Comparison of ENCODE assay signal across 7 cellular contexts in genomic region chr13:113275387-113275786, GRCh38. TPM values are rescaled to one million over a fixed set of nuclear protein-coding genes. Genes with fewer than 3 reads are reported as not detected.
DNase-seq lines count a peak whose midpoint lies in the region; TF ChIP-seq lines count a peak whose summit lies in the region.

No MANE protein-coding gene starts in this region.

- in situ Hi-C loops in SK-MEL-5 (cut with HindIII; ENCODE audit: low pct_unique_long_range_greater_than_20kb, low sequenced_read_pairs) = no loop called here

- no peak overlapping the region for H3K4me3 Mint-ChIP-seq in chondrocyte (ENCODE audit: unreplicated experiment)

- no peak overlapping the region for H4K8ac ChIP-seq in mesendoderm (ENCODE audit: low read depth, low read length)

- H3K23ac ChIP-seq in mesendoderm (ENCODE audit: low read length) = no peak overlapping the region

- no peaks in the 10 kb centered on the region for H3K9me3 Mint-ChIP-seq in chondrocyte (ENCODE audit: low read depth)

- WGBS in mesendoderm (ENCODE audit: extremely low coverage, insufficient coverage, low lambda C conversion rate) = no CpG with 5 or more reads among the region's 3 CpGs

- H2BK120ac ChIP-seq in mesendoderm (ENCODE audit: low read depth, low read length) = no peak overlapping the region

- no peak overlapping the region for H3K27ac ChIP-seq in mesendoderm (ENCODE audit: low read depth, low read length)
- H3K27ac ChIP-seq in uterus = no peak overlapping the region

- H3K9ac ChIP-seq in mesendoderm (ENCODE audit: low read length) = no peak overlapping the region

- H2BK15ac ChIP-seq in mesendoderm (replicated peaks; ENCODE audit: low read depth) = no peak overlapping the region

- peaks cover 5% of the 10 kb centered on the region for H3K36me3 Mint-ChIP-seq in chondrocyte (ENCODE audit: low read depth)

- TF ChIP-seq CTCF in chondrocyte (IDR thresholded peaks at IDR 0.05) (peak; percentile 87), uterus (IDR thresholded peaks at IDR 0.05) (peak; percentile 34 to 49 (median 42))

- H3K18ac ChIP-seq in mesendoderm (ENCODE audit: low read length) = no peak overlapping the region

- no peaks in the 10 kb centered on the region for H3K4me1 ChIP-seq in mesendoderm (ENCODE audit: control insufficient read depth, low read depth, low read length)
- no peaks in the 10 kb centered on the region for H3K4me1 ChIP-seq in uterus

- H3K27me3 Mint-ChIP-seq in chondrocyte (ENCODE audit: low read depth) = no peaks in the 10 kb centered on the region

- DNase-seq in ELF-1 (ENCODE audit: low read depth, low spot score) (peak; percentile 65), HT-29 (ENCODE audit: low spot score) (peak; percentile 87), SK-MEL-5 (ENCODE audit: low read depth, low spot score) (peak; percentile 82), chondrocyte (ENCODE audit: low spot score) (no peak), mesendoderm (peak; percentile 85), uterus (peak in 1 of 2 donors; percentile 25), NCI-H524 treated with DMSO at 0.1 percent for 48 hours (lab: John Stamatoyannopoulos, UW) (no peak)

- H3K27me3 ChIP-seq in mesendoderm (ENCODE audit: insufficient read depth, low read length, poor library complexity) (no peaks in the 10 kb centered on the region), uterus (no peaks in the 10 kb centered on the region)

- intact Hi-C loops in uterus (cut with DNase I; ENCODE audit: low total_unique reads) = no loop called here

- no peaks in the 10 kb centered on the region for H3K9me3 ChIP-seq in uterus

- no peaks in the 10 kb centered on the region for H3K79me2 ChIP-seq in mesendoderm (ENCODE audit: control insufficient read depth, insufficient read depth, low read length)

- no peak overlapping the region for H3K4me2 ChIP-seq in mesendoderm (ENCODE audit: low read length)

- H3K4me1 Mint-ChIP-seq in chondrocyte (ENCODE audit: low read depth) = peaks cover 27% of the 10 kb centered on the region

- no peak overlapping the region for H3K4ac ChIP-seq in mesendoderm (ENCODE audit: low read depth, low read length)

- TF ChIP-seq POLR2A in uterus (IDR thresholded peaks at IDR 0.05) = no peak

- no peak overlapping the region for H2BK5ac ChIP-seq in mesendoderm (ENCODE audit: low read length)

- no peak overlapping the region for H4K5ac ChIP-seq in mesendoderm (ENCODE audit: low read length)

- no peaks in the 10 kb centered on the region for H3K36me3 ChIP-seq in mesendoderm (ENCODE audit: control insufficient read depth, insufficient read depth, low read length)
- no peaks in the 10 kb centered on the region for H3K36me3 ChIP-seq in uterus

- H3K4me3 ChIP-seq in mesendoderm (ENCODE audit: low read length) (no peak overlapping the region), uterus (no peak overlapping the region)

- peak overlapping the region; percentile 95 for H3K27ac Mint-ChIP-seq in chondrocyte (ENCODE audit: unreplicated experiment)

- H2AK5ac ChIP-seq in mesendoderm (ENCODE audit: low read length) = no peak overlapping the region

- H3K79me1 ChIP-seq in mesendoderm (ENCODE audit: low read length) = no peaks in the 10 kb centered on the region

- no peak overlapping the region for H3K56ac ChIP-seq in mesendoderm (ENCODE audit: low read length)

RNA-seq across cellular contexts. Expression of gene LAMP1, which starts 21.7 kb away (rescaled TPM):
- total RNA-seq in HT-29 (2014; rRNA removed; shearing (Covaris generic)) = 235 and 257 TPM in 2 replicates
- total RNA-seq in SK-MEL-5 (2014; rRNA removed; shearing (Covaris generic)) = 264 and 275 TPM in 2 replicates
- polyA plus RNA-seq in SK-MEL-5 (2015; cell fraction: cytosol; rRNA removed) = 435 and 473 TPM in 2 replicates
- 82.9 and 88.3 TPM in 2 replicates for polyA plus RNA-seq in SK-MEL-5 (2015; cell fraction: nucleus; rRNA removed)
- total RNA-seq in chondrocyte (329 to 361 TPM (median 332 TPM) in 3 replicates), uterus (100 to 1,000 TPM in 2 of 4 donors, 10 to 100 TPM in 2; 85.6 to 144 (median 93.4) TPM)
- polyA plus RNA-seq in mesendoderm (2013, experiment 1 of 2) = 85.0 TPM
- 87.4 TPM for polyA plus RNA-seq in mesendoderm (2013, experiment 2 of 2)

Comparison
In these comparisons a context has a peak if more than half of its experiments do, and no peak if none do; other contexts are left out.
1. DNase-seq: peak in ELF-1 (single experiment), HT-29 (single experiment), SK-MEL-5 (single experiment) and mesendoderm (single experiment); none in chondrocyte (single experiment) and NCI-H524 treated with DMSO at 0.1 percent for 48 hours (single experiment).